1 cellular context compared by ENCODE assay signal in the genomic region with DNA sequence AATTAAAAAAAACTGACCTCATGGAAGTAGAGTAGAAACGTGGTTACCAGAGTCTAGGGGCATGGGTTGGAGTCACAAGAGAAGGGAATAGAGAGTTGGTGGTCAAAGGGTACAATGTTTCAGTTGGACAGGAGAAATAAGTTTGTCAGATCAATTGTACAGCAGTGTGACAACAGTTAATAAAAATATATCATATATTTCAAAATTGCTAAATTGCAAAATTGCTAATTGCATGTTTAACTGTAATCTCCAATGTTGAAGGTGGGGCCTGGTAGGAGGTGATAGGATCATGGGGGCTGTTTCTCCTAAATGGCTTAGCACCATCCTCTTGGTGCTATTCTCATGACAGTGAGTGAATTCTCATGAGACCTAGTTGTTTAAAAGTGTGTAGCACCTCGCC.
TF ChIP-seq lines count a peak whose summit lies in the region.

No MANE protein-coding gene starts in this region.

TF ChIP-seq in K562, 482 proteins besides CTCF, POLR2A, EP300 and RAD21 (continued from another document):
- TF ChIP-seq, protein P1, sequence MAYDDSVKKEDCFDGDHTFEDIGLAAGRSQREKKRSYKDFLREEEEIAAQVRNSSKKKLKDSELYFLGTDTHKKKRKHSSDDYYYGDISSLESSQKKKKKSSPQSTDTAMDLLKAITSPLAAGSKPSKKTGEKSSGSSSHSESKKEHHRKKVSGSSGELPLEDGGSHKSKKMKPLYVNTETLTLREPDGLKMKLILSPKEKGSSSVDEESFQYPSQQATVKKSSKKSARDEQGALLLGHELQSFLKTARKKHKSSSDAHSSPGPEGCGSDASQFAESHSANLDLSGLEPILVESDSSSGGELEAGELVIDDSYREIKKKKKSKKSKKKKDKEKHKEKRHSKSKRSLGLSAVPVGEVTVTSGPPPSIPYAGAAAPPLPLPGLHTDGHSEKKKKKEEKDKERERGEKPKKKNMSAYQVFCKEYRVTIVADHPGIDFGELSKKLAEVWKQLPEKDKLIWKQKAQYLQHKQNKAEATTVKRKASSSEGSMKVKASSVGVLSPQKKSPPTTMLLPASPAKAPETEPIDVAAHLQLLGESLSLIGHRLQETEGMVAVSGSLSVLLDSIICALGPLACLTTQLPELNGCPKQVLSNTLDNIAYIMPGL (CRISPR knock-in tag; IDR thresholded peaks at IDR 0.05): no peak
- TF ChIP-seq ZNF316 (IDR thresholded peaks at IDR 0.05) (peak; percentile 63), ZNF583 (CRISPR knock-in tag; IDR thresholded peaks at IDR 0.05) (no peak), PURB (CRISPR knock-in tag; IDR thresholded peaks at IDR 0.05; ENCODE audit: low read depth) (no peak)
- TF ChIP-seq, protein P2, sequence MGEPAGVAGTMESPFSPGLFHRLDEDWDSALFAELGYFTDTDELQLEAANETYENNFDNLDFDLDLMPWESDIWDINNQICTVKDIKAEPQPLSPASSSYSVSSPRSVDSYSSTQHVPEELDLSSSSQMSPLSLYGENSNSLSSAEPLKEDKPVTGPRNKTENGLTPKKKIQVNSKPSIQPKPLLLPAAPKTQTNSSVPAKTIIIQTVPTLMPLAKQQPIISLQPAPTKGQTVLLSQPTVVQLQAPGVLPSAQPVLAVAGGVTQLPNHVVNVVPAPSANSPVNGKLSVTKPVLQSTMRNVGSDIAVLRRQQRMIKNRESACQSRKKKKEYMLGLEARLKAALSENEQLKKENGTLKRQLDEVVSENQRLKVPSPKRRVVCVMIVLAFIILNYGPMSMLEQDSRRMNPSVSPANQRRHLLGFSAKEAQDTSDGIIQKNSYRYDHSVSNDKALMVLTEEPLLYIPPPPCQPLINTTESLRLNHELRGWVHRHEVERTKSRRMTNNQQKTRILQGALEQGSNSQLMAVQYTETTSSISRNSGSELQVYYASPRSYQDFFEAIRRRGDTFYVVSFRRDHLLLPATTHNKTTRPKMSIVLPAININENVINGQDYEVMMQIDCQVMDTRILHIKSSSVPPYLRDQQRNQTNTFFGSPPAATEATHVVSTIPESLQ (CRISPR knock-in tag; IDR thresholded peaks at IDR 0.05): no peak
